In the genomic region with DNA sequence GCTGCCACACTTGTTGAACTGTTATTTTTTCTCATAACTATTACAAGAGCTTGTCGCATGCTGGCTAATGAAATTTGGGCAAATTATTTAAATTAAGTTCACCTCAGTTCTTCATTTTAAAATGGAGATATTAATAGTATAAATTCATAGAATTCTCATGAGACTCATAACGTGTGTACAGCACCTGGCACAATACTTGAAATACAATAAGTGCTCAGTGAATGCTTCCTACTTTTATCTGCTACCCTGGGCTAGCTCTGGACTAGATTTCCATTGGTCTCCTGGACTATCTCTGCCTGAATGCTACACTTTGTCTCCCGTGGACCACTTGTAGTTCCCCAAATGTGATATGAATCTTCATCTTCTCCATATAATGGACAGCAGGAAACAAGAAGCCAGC, we compare ENCODE assay signal across 14 cellular contexts. TPM values are rescaled to one million over a fixed set of nuclear protein-coding genes. Genes with fewer than 3 reads are reported as not detected.
DNase-seq lines count a peak whose midpoint lies in the region; ATAC-seq and TF ChIP-seq lines count a peak whose summit lies in the region.
"Had no signal": no experiment of that assay in that cellular context is flagged by ENCODE, and none has a peak within 500 bp of the region (broad histone marks: within the 10 kb centered on the region; RNA-seq: fewer than 3 reads in every experiment).

No MANE protein-coding gene starts in this region.

- CTCF ChIA-PET in CD4-positive, alpha-beta memory T cell (lab: Charles Lee; ENCODE audit: partially characterized antibody), result interaction anchor here (0.6 to 3.6 kb wide), 15 partner anchors 13 to 153 kb away, joined by 3 to 14 read pairs (median 4); no protein-coding TSS in a partner anchor
- CTCF ChIA-PET in activated CD8-positive, alpha-beta T cell treated with anti-CD3 and anti-CD28 coated beads for 36 hours (lab: Charles Lee), result interaction anchor here (1.0 to 3.5 kb wide), 7 partner anchors 22 to 178 kb away, joined by 3 to 25 read pairs (median 4); no protein-coding TSS in a partner anchor

- no peaks in the 10 kb centered on the region for H3K9me3 ChIP-seq in CD4-positive, alpha-beta memory T cell (ENCODE audit: control insufficient read depth in 1 of 2, low read length in 2 of 2)
- H3K9me3 ChIP-seq: ascending aorta had no signal

- H3K4me1 Mint-ChIP-seq in CD4-positive, alpha-beta memory T cell, result peaks cover 59 to 79% (median 71%) of the 10 kb centered on the region in 4 donors
- peaks cover 63% of the 10 kb centered on the region for H3K4me1 Mint-ChIP-seq in activated CD8-positive, alpha-beta T cell treated with anti-CD3 and anti-CD28 coated beads for 36 hours (ENCODE audit: low read depth)
- peaks cover 49 to 79% (median 70%) of the 10 kb centered on the region in 3 donors for H3K4me1 Mint-ChIP-seq in naive B cell

- POLR2A ChIA-PET in CD4-positive, alpha-beta memory T cell (lab: Charles Lee; ENCODE audit: partially characterized antibody), result interaction anchor here (0.8 to 4.3 kb wide), 24 partner anchors 9 to 179 kb away, joined by 3 to 46 read pairs (median 4); partner anchors contain the start of genes CD84, COPA and NCSTN
- POLR2A ChIA-PET in activated CD8-positive, alpha-beta T cell treated with anti-CD3 and anti-CD28 coated beads for 36 hours (lab: Charles Lee), result interaction anchor here (0.6 to 2.2 kb wide), 14 partner anchors 13 to 185 kb away, joined by 3 to 17 read pairs (median 4); no protein-coding TSS in a partner anchor

- peak overlapping the region; percentile 60 for H3K27ac ChIP-seq in CD4-positive, alpha-beta memory T cell (ENCODE audit: low read depth, low read length)
- H3K27ac ChIP-seq: ascending aorta, gastroesophageal sphincter had no signal

- H3K27me3 ChIP-seq in CD4-positive, alpha-beta memory T cell (ENCODE audit: insufficient read depth, low read length), result no peaks in the 10 kb centered on the region
- H3K27me3 ChIP-seq: ascending aorta, gastroesophageal sphincter had no signal

- peak overlapping the region; percentile 89 to 98 (median 95) for H3K27ac Mint-ChIP-seq in CD4-positive, alpha-beta memory T cell
- H3K27ac Mint-ChIP-seq in activated CD8-positive, alpha-beta T cell treated with anti-CD3 and anti-CD28 coated beads for 36 hours, result peak overlapping the region; percentile 97
- H3K27ac Mint-ChIP-seq in naive B cell, result peak overlapping the region; percentile 90 to 96 (median 94)

- peak overlapping the region; percentile 69 to 71 for H3K4me3 ChIP-seq in CD4-positive, alpha-beta memory T cell (ENCODE audit: low read length in 2 of 2)
- H3K4me3 ChIP-seq: ascending aorta had no signal

- H3K9me3 Mint-ChIP-seq in CD4-positive, alpha-beta memory T cell, result peaks cover 2 to 24% (median 18%) of the 10 kb centered on the region in 8 donors
- peaks cover 32% of the 10 kb centered on the region for H3K9me3 Mint-ChIP-seq in activated CD8-positive, alpha-beta T cell treated with anti-CD3 and anti-CD28 coated beads for 36 hours
- H3K9me3 Mint-ChIP-seq in naive B cell, result peaks cover 4 to 27% (median 12%) of the 10 kb centered on the region in 7 donors

- ATAC-seq in GM18909 (IDR thresholded peaks at IDR 0.05; ENCODE audit: poor library complexity, unreplicated experiment) (peak; percentile 14), naive B cell (ENCODE audit: low read depth in 2 of 2) (no peak), GM21423 (IDR thresholded peaks at IDR 0.05; ENCODE audit: unreplicated experiment) (no peak)
- no peak for ATAC-seq in activated CD8-positive, alpha-beta T cell treated with anti-CD3 and anti-CD28 coated beads for 36 hours
- ATAC-seq: gastroesophageal sphincter had no signal

- TF ChIP-seq CTCF in activated CD8-positive, alpha-beta T cell treated with anti-CD3 and anti-CD28 coated beads for 36 hours (IDR thresholded peaks at IDR 0.05), result no peak

- peaks cover 57% of the 10 kb centered on the region for H3K4me1 ChIP-seq in CD4-positive, alpha-beta memory T cell (ENCODE audit: insufficient read depth, low read length)
- H3K4me1 ChIP-seq: ascending aorta, gastroesophageal sphincter had no signal

- DNase-seq in CD4-positive, alpha-beta memory T cell, result no peak
- DNase-seq in activated CD8-positive, alpha-beta T cell treated with anti-CD3 and anti-CD28 coated beads for 36 hours, result no peak
- DNase-seq in naive B cell (no peak), epidermal melanocyte (ENCODE audit: insufficient read length, low spot score) (no peak), NCI-H2081 (lab: John Stamatoyannopoulos, UW) (no peak)
- DNase-seq in stimulated activated naive CD4-positive, alpha-beta T cell (lab: John Stamatoyannopoulos, UW), result no peak

- no peaks in the 10 kb centered on the region for H3K27me3 Mint-ChIP-seq in CD4-positive, alpha-beta memory T cell
- no peaks in the 10 kb centered on the region for H3K27me3 Mint-ChIP-seq in activated CD8-positive, alpha-beta T cell treated with anti-CD3 and anti-CD28 coated beads for 36 hours
- no peaks in the 10 kb centered on the region for H3K27me3 Mint-ChIP-seq in naive B cell

- intact Hi-C loops in CD4-positive, alpha-beta memory T cell (cut with micrococcal nuclease), result loop anchor here (10.0 kb wide), 1 partner anchor 177 kb away; the partner anchor contains the start of genes COPA and NCSTN
- intact Hi-C loops in activated CD8-positive, alpha-beta T cell treated with anti-CD3 and anti-CD28 coated beads for 36 hours (cut with micrococcal nuclease), result loop anchor here (5.0 kb wide), 3 partner anchors 50 to 90 kb away; partner anchors contain the start of gene CD84

- H3K4me3 Mint-ChIP-seq in CD4-positive, alpha-beta memory T cell, result peak overlapping the region; percentile 91 to 98 (median 95)
- H3K4me3 Mint-ChIP-seq in activated CD8-positive, alpha-beta T cell treated with anti-CD3 and anti-CD28 coated beads for 36 hours, result peak overlapping the region; percentile 90
- peak overlapping the region; percentile 90 to 99 (median 98) for H3K4me3 Mint-ChIP-seq in naive B cell

- H3K36me3 Mint-ChIP-seq in CD4-positive, alpha-beta memory T cell, result peaks cover 22 to 27% of the 10 kb centered on the region in 2 donors
- H3K36me3 Mint-ChIP-seq in activated CD8-positive, alpha-beta T cell treated with anti-CD3 and anti-CD28 coated beads for 36 hours (ENCODE audit: low read depth), result peaks cover 64% of the 10 kb centered on the region
- peaks cover 16 to 24% of the 10 kb centered on the region in 2 donors for H3K36me3 Mint-ChIP-seq in naive B cell

- no peaks in the 10 kb centered on the region for H3K36me3 ChIP-seq in CD4-positive, alpha-beta memory T cell (ENCODE audit: insufficient read depth, low read length)
- H3K36me3 ChIP-seq: ascending aorta, gastroesophageal sphincter had no signal

RNA-seq across cellular contexts. Expression of gene SLAMF6, which starts 0.9 kb away (rescaled TPM):
- total RNA-seq in CD4-positive, alpha-beta memory T cell, result 10 to 100 TPM; 56.4 to 59.1 TPM
- 100 to 1,000 TPM in 1 of 2 donors, 10 to 100 TPM in 1; 96.8 to 105 TPM for polyA plus RNA-seq in CD4-positive, alpha-beta memory T cell
- total RNA-seq in activated CD8-positive, alpha-beta T cell treated with anti-CD3 and anti-CD28 coated beads for 36 hours, result 10 to 100 TPM; 42.8 to 43.9 TPM
- 100 to 1,000 TPM; 164 to 256 (median 194) TPM for polyA plus RNA-seq in naive B cell (ENCODE audit: low read depth in 6 of 6)
- total RNA-seq: ascending aorta, G401, MCF 10A, renal cortical epithelial cell had no signal
- polyA plus RNA-seq: BJ had no signal

RNA-seq across cellular contexts. Expression of gene CD84, which starts 57.2 kb away (rescaled TPM):
- 10 to 100 TPM; 97.5 to 98.9 TPM for total RNA-seq in CD4-positive, alpha-beta memory T cell
- 10 to 100 TPM; 15.9 to 33.6 TPM for polyA plus RNA-seq in CD4-positive, alpha-beta memory T cell
- 10 to 100 TPM; 18.1 to 20.1 TPM for total RNA-seq in activated CD8-positive, alpha-beta T cell treated with anti-CD3 and anti-CD28 coated beads for 36 hours
- polyA plus RNA-seq in naive B cell (ENCODE audit: low read depth in 6 of 6), result 10 to 100 TPM in 5 of 6 donors, 1 to 10 TPM in 1; 8.5 to 20.6 (median 13.1) TPM
- total RNA-seq: G401, MCF 10A, renal cortical epithelial cell had no signal
- polyA plus RNA-seq: BJ had no signal

Comparison
In these comparisons a context has a peak if more than half of its experiments do, and no peak if none do; other contexts are left out.
1. RNA of gene CD84, which starts 57.2 kb away (total RNA-seq): 97.5 to 98.9 TPM in CD4-positive, alpha-beta memory T cell; 18.1 to 20.1 TPM in activated CD8-positive, alpha-beta T cell treated with anti-CD3 and anti-CD28 coated beads for 36 hours; every median in the first group is over 4 times any median in the second.
2. Peak in every context shown above with its lines, with median percentiles within 50 percentile points of each other: H3K27ac Mint-ChIP-seq and H3K4me3 Mint-ChIP-seq.